ENCODE assay signal across 23 cellular contexts in the genomic region with DNA sequence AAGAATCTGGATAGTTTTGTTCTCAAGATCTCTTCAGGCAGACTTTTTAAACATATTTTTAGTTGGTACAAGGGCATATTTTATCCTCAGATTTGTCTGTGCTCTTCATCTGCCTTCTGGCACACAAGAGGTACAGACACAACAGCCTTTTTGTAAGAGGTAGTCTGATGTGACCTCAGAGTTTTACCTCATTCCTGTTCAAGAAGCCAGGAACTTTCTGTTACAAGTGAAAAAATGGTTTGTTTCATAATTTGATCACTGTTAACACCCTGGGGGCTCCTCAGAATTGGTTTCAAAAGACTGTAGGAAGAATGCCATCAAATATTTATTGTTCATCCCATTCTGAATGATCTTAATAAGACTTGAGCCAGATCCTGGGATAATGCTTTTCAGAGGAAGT.
"Had no signal": no experiment of that assay in that cellular context is flagged by ENCODE, and none has a peak within 500 bp of the region (broad histone marks: within the 10 kb centered on the region; RNA-seq: fewer than 3 reads in every experiment).

No MANE protein-coding gene starts in this region.

- H3K4me3 ChIP-seq: MG63, SJCRH30, SK-N-MC had no signal

- H3K36me3 ChIP-seq: MG63, SJCRH30 had no signal

- H3K27me3 ChIP-seq: MG63, SJCRH30 had no signal

- DNase-seq: IMR-90, Karpas-422, KG1, MG63, NCI-H1092, NCI-H1105 treated with DMSO at 0.1 percent for 48 hours, NCI-H1417 treated with DMSO at 0.1 percent for 48 hours, NCI-H146, NCI-H1694 treated with DMSO at 0.1 percent for 48 hours, NCI-H2029, NCI-H2081 treated with DMSO at 0.1 percent for 48 hours, NCI-H2171, NCI-H226, NCI-H446, NCI-H510A, NCI-H524 treated with DMSO at 0.1 percent for 48 hours, NCI-H69, NCI-H774, RPMI8226, SHP77 treated with DMSO at 0.1 percent for 48 hours, SJCRH30 had no signal

- H3K27ac ChIP-seq: SJCRH30, SK-N-MC had no signal

- H3K9me3 ChIP-seq: MG63, SJCRH30 had no signal

- ATAC-seq: HepG2 had no signal

- H3K4me1 ChIP-seq: SJCRH30 had no signal
